1 cellular context compared by ENCODE assay signal in genomic region chr20:25300496-25301170, GRCh38.
A peak's percentile ranks its signal among the peaks of the same experiment; 100 is the strongest.
TF ChIP-seq lines count a peak whose summit lies in the region.

No MANE protein-coding gene starts in this region.

TF ChIP-seq in K562, 482 proteins besides CTCF, POLR2A, EP300 and RAD21:
- TF ChIP-seq ASH1L (IDR thresholded peaks at IDR 0.05; ENCODE audit: borderline replicate concordance, low read depth, partially characterized antibody) (no peak), POLR2G (IDR thresholded peaks at IDR 0.05; ENCODE audit: low read depth, low read length) (peak; percentile 56)
TF ChIP-seq in K562: peak in this region for 1.
